16 cellular contexts compared by ENCODE assay signal in the genomic region with DNA sequence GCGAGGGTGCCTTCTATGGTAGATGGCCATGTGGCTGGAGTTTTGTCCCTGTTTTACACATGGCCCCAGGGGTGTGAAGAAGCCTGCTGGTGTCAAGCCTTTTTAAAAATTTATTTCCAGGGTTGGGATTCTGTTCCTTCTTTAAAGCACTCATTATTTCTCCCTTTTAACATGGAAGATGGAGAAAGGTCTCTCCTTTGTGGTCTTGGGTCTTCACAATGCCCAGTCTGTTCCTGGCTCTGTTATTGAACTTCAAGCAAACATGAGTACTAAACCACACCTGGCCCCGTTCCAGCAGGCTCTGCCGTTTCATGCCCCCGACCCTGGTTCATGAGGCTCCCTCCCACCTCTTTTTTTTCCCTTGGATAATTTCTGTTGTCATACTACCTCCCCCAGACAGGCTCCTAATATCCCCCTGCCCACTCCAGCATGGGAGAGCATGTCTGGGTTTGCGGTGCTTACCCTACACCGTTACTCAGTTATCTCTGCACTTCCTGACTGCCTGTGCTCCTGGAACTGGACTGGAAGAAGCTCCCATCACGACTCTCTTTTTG.
DNase-seq lines count a peak whose midpoint lies in the region; ATAC-seq and TF ChIP-seq lines count a peak whose summit lies in the region.
"Had no signal": no experiment of that assay in that cellular context is flagged by ENCODE, and none has a peak within 500 bp of the region (broad histone marks: within the 10 kb centered on the region; RNA-seq: fewer than 3 reads in every experiment).

No MANE protein-coding gene starts in this region.

- no peak for TF ChIP-seq POLR2A in breast epithelium (IDR thresholded peaks at IDR 0.05)

- H3F3A ChIP-seq in MM.1S (ENCODE audit: insufficient read depth, low read length), result no peaks in the 10 kb centered on the region

- H3K9me2 ChIP-seq in MM.1S (replicated peaks; ENCODE audit: insufficient read depth, low read length), result no peaks in the 10 kb centered on the region

- H3K36me3 ChIP-seq in mammary epithelial cell (ENCODE audit: insufficient read depth, low read length) (no peaks in the 10 kb centered on the region), breast epithelium (no peaks in the 10 kb centered on the region), MM.1S (replicated peaks; ENCODE audit: insufficient read depth, low read length) (no peaks in the 10 kb centered on the region)

- H3K9me3 ChIP-seq in mammary epithelial cell (replicated peaks; ENCODE audit: insufficient read depth, low read length), result no peaks in the 10 kb centered on the region
- H3K9me3 ChIP-seq in breast epithelium, result no peaks in the 10 kb centered on the region
- H3K9me3 ChIP-seq in MM.1S (replicated peaks; ENCODE audit: insufficient read depth, low read length), result no peaks in the 10 kb centered on the region
- H3K9me3 ChIP-seq: Caco-2 had no signal

- H4K20me1 ChIP-seq in mammary epithelial cell (ENCODE audit: insufficient read depth, low read length) (no peaks in the 10 kb centered on the region), MM.1S (ENCODE audit: insufficient read depth, low read length) (no peaks in the 10 kb centered on the region)

- H3K4me3 ChIP-seq in mammary epithelial cell (replicated peaks in 1 of 3; ENCODE audit: insufficient read depth in 1 of 3, low read depth in 2 of 3, low read length in 3 of 3) (no peak overlapping the region), breast epithelium (no peak overlapping the region), MM.1S (ENCODE audit: low read length) (no peak overlapping the region)
- H3K4me3 ChIP-seq: GM23248 had no signal

- peak overlapping the region; percentile 37 for H2AFZ ChIP-seq in mammary epithelial cell (ENCODE audit: low read depth, low read length)
- no peak overlapping the region for H2AFZ ChIP-seq in MM.1S (ENCODE audit: low read length)
- H2AFZ ChIP-seq: GM23248 had no signal

- H3K9ac ChIP-seq in mammary epithelial cell (ENCODE audit: insufficient read depth, low read length), result no peak overlapping the region
- H3K9ac ChIP-seq in MM.1S (ENCODE audit: low read length), result no peak overlapping the region
- H3K9ac ChIP-seq: GM23248 had no signal

- intact Hi-C loops in mammary epithelial cell (cut with micrococcal nuclease), result no loop called here
- intact Hi-C loops in breast epithelium (cut with DNase I; ENCODE audit: low total_unique reads), result no loop called here

- CTCF ChIA-PET in mammary epithelial cell (lab: Charles Lee; ENCODE audit: low non-redundant PET), result no interaction called here

- H3K79me2 ChIP-seq in mammary epithelial cell (ENCODE audit: insufficient read depth, low read length) (no peaks in the 10 kb centered on the region), MM.1S (ENCODE audit: low read length) (no peaks in the 10 kb centered on the region)

- H3K27ac ChIP-seq in mammary epithelial cell (ENCODE audit: insufficient read depth, low read depth, low read length) (no peak overlapping the region), breast epithelium (no peak overlapping the region), MM.1S (ENCODE audit: low read length) (no peak overlapping the region)
- H3K27ac ChIP-seq: GM23248 had no signal

- 69% methylated on average over 7 of the region's 7 CpGs for WGBS in mammary epithelial cell (ENCODE audit: low coverage, missing lambda C conversion rate)

- H3K4me2 ChIP-seq in mammary epithelial cell (ENCODE audit: insufficient read depth, low read depth, low read length), result no peak overlapping the region
- H3K4me2 ChIP-seq in MM.1S (ENCODE audit: low read depth, low read length), result peak overlapping the region; percentile 10; the same call in 1 of the 2 replicates

- no peak for TF ChIP-seq CTCF in mammary epithelial cell (conservative IDR thresholded peaks at IDR 0.05 in 1 of 2, IDR thresholded peaks at IDR 0.05 in 1 of 2; ENCODE audit: extremely low read depth in 1 of 2, insufficient read depth in 1 of 2, low read depth in 1 of 2, low read length in 2 of 2)
- no peak for TF ChIP-seq CTCF in breast epithelium (IDR thresholded peaks at IDR 0.05)
- no peak for TF ChIP-seq CTCF in MM.1S (IDR thresholded peaks at IDR 0.05; ENCODE audit: low read length)

- dilution Hi-C loops in mammary epithelial cell (cut with HindIII; ENCODE audit: low sequenced_read_pairs), result no loop called here

- BruUV-seq in mammary epithelial cell (replicated peaks; lab: Mats Ljungman, UMichigan), result no TSS peak

- no peak for ATAC-seq in GM19035 (IDR thresholded peaks at IDR 0.05; ENCODE audit: unreplicated experiment)
- ATAC-seq: T-helper 17 cell had no signal

- DNase-seq in mammary epithelial cell (no peak), breast epithelium (ENCODE audit: low spot score in 2 of 2) (no peak), MM.1S (no peak), astrocyte of the hippocampus (ENCODE audit: low read depth, low spot score) (peak; percentile 11), AML-193 (lab: John Stamatoyannopoulos, UW) (no peak), medulla oblongata (ENCODE audit: extremely low spot score) (no peak)
- DNase-seq: Caco-2, DMS79, GM23248, Kasumi-1, NCI-H1417 treated with DMSO at 0.1 percent for 48 hours, NCI-H1930, NCI-H510A, RPMI8226, T-helper 17 cell had no signal

- in situ Hi-C loops in mammary epithelial cell (cut with MboI; ENCODE audit: low sequenced_read_pairs in 2 of 2), result loop anchor here (25.0 kb wide), 1 partner anchor 276 kb away; no protein-coding TSS in a partner anchor

- H3K27me3 ChIP-seq in mammary epithelial cell (ENCODE audit: insufficient read depth, low read length) (no peaks in the 10 kb centered on the region), breast epithelium (no peaks in the 10 kb centered on the region), MM.1S (replicated peaks; ENCODE audit: insufficient read depth, low read length) (no peaks in the 10 kb centered on the region)

- peaks cover 5% of the 10 kb centered on the region for H3K4me1 ChIP-seq in mammary epithelial cell (ENCODE audit: insufficient read depth, low read length)
- no peaks in the 10 kb centered on the region for H3K4me1 ChIP-seq in breast epithelium
- peaks cover 10% of the 10 kb centered on the region for H3K4me1 ChIP-seq in MM.1S (ENCODE audit: low read length)
